ENCODE assay signal across 1 cellular context in the genomic region with DNA sequence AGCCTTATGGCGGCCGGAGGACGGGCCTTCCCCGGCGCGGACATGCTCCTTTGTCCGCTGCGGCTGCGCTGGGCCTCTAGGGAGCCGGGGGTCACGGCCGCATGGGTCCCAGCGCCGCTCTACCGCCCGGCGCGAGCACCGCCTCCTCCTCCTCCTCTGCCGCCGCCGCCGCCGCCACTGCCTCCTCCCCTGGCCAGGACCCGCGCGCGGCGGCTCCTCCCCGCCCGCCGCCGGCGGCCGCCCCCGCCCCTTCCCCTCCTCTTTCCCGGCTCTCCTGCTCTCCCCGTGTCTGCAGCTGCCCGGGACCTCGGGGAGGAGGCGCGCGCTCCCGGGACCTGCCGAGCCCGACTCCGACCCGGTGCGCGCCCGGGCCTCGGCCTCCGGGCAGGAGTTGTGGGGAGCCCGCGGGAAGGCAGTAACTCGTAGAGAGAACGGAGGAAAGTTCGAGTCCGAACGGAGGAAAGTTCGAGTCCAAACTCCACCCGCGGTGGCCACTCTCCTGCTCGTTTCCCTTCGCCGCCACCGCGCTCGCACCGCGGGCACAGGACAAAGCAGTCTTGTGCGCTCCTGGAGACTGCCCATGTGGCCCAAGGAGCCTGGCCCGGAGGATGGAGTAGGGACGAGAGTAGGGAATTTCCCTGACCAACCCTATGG.
A peak's percentile ranks its signal among the peaks of the same experiment; 100 is the strongest.
TF ChIP-seq lines count a peak whose summit lies in the region.

A gene with protein sequence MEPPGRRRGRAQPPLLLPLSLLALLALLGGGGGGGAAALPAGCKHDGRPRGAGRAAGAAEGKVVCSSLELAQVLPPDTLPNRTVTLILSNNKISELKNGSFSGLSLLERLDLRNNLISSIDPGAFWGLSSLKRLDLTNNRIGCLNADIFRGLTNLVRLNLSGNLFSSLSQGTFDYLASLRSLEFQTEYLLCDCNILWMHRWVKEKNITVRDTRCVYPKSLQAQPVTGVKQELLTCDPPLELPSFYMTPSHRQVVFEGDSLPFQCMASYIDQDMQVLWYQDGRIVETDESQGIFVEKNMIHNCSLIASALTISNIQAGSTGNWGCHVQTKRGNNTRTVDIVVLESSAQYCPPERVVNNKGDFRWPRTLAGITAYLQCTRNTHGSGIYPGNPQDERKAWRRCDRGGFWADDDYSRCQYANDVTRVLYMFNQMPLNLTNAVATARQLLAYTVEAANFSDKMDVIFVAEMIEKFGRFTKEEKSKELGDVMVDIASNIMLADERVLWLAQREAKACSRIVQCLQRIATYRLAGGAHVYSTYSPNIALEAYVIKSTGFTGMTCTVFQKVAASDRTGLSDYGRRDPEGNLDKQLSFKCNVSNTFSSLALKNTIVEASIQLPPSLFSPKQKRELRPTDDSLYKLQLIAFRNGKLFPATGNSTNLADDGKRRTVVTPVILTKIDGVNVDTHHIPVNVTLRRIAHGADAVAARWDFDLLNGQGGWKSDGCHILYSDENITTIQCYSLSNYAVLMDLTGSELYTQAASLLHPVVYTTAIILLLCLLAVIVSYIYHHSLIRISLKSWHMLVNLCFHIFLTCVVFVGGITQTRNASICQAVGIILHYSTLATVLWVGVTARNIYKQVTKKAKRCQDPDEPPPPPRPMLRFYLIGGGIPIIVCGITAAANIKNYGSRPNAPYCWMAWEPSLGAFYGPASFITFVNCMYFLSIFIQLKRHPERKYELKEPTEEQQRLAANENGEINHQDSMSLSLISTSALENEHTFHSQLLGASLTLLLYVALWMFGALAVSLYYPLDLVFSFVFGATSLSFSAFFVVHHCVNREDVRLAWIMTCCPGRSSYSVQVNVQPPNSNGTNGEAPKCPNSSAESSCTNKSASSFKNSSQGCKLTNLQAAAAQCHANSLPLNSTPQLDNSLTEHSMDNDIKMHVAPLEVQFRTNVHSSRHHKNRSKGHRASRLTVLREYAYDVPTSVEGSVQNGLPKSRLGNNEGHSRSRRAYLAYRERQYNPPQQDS (N-terminal part only) (minus strand): TSS at position 179 of the 654 bp plus-strand sequence. CDS start 282 bp downstream, outside the sequence.

TF ChIP-seq in HepG2, 621 proteins besides CTCF, POLR2A, EP300 and RAD21 (continued from another document and continues in another):
- no peak for TF ChIP-seq HMG20A (CRISPR knock-in tag; IDR thresholded peaks at IDR 0.05; ENCODE audit: borderline replicate concordance)
- 0 out of 2 replicates have a peak, but pooled peaks have one; percentile 16 for TF ChIP-seq ZNF792 (CRISPR knock-in tag; IDR thresholded peaks at IDR 0.05)
- TF ChIP-seq FOXA1 (IDR thresholded peaks at IDR 0.05), result no peak
- no peak for TF ChIP-seq FOXA1 (CRISPR knock-in tag; IDR thresholded peaks at IDR 0.05)
- TF ChIP-seq ZBTB20 (CRISPR knock-in tag; IDR thresholded peaks at IDR 0.05; ENCODE audit: borderline replicate concordance, low read depth), result no peak
- no peak for TF ChIP-seq PLRG1 (conservative IDR thresholded peaks at IDR 0.05)
- TF ChIP-seq ZNF207 (IDR thresholded peaks at IDR 0.05; ENCODE audit: borderline replicate concordance), result no peak
- TF ChIP-seq, protein P1, sequence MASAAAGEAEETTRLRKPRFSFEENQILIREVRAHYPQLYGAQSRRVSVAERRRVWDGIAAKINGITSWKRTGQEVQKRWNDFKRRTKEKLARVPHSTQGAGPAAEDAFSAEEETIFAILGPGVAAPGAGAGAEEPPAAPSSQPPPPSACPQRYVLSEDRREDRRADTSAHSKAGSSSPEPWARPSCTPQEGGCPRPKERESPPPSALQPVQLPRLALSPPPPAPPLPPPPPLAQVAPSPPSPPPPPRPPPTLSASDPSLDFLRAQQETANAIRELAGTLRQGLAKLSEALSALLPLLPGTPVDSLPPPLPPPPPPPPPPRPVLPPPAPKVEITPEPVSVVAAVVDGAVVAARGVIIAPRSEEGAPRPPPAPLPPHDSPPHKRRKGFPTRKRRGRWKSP (CRISPR knock-in tag; IDR thresholded peaks at IDR 0.05), result peak; percentile 16
- no peak for TF ChIP-seq ZFP36 (IDR thresholded peaks at IDR 0.05; ENCODE audit: borderline replicate concordance, low read depth, low read length, partially characterized antibody)
- no peak for TF ChIP-seq SP1 (IDR thresholded peaks at IDR 0.05)
- no peak for TF ChIP-seq SP1 (CRISPR knock-in tag; IDR thresholded peaks at IDR 0.05)
- TF ChIP-seq ZBTB1 (CRISPR knock-in tag; IDR thresholded peaks at IDR 0.05; ENCODE audit: borderline replicate concordance), result no peak
- TF ChIP-seq THAP11 (CRISPR knock-in tag; IDR thresholded peaks at IDR 0.05), result no peak
- TF ChIP-seq, protein P2, sequence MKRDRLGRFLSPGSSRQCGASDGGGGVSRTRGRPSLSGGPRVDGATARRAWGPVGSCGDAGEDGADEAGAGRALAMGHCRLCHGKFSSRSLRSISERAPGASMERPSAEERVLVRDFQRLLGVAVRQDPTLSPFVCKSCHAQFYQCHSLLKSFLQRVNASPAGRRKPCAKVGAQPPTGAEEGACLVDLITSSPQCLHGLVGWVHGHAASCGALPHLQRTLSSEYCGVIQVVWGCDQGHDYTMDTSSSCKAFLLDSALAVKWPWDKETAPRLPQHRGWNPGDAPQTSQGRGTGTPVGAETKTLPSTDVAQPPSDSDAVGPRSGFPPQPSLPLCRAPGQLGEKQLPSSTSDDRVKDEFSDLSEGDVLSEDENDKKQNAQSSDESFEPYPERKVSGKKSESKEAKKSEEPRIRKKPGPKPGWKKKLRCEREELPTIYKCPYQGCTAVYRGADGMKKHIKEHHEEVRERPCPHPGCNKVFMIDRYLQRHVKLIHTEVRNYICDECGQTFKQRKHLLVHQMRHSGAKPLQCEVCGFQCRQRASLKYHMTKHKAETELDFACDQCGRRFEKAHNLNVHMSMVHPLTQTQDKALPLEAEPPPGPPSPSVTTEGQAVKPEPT (CRISPR knock-in tag; IDR thresholded peaks at IDR 0.05; ENCODE audit: low read depth), result no peak
- no peak for TF ChIP-seq KLF11 (CRISPR knock-in tag; IDR thresholded peaks at IDR 0.05)
- peak; percentile 79 for TF ChIP-seq RBFOX2 (IDR thresholded peaks at IDR 0.05; ENCODE audit: low read depth, low read length)
- no peak for TF ChIP-seq GATAD1 (CRISPR knock-in tag; IDR thresholded peaks at IDR 0.05)
- TF ChIP-seq, protein P3, sequence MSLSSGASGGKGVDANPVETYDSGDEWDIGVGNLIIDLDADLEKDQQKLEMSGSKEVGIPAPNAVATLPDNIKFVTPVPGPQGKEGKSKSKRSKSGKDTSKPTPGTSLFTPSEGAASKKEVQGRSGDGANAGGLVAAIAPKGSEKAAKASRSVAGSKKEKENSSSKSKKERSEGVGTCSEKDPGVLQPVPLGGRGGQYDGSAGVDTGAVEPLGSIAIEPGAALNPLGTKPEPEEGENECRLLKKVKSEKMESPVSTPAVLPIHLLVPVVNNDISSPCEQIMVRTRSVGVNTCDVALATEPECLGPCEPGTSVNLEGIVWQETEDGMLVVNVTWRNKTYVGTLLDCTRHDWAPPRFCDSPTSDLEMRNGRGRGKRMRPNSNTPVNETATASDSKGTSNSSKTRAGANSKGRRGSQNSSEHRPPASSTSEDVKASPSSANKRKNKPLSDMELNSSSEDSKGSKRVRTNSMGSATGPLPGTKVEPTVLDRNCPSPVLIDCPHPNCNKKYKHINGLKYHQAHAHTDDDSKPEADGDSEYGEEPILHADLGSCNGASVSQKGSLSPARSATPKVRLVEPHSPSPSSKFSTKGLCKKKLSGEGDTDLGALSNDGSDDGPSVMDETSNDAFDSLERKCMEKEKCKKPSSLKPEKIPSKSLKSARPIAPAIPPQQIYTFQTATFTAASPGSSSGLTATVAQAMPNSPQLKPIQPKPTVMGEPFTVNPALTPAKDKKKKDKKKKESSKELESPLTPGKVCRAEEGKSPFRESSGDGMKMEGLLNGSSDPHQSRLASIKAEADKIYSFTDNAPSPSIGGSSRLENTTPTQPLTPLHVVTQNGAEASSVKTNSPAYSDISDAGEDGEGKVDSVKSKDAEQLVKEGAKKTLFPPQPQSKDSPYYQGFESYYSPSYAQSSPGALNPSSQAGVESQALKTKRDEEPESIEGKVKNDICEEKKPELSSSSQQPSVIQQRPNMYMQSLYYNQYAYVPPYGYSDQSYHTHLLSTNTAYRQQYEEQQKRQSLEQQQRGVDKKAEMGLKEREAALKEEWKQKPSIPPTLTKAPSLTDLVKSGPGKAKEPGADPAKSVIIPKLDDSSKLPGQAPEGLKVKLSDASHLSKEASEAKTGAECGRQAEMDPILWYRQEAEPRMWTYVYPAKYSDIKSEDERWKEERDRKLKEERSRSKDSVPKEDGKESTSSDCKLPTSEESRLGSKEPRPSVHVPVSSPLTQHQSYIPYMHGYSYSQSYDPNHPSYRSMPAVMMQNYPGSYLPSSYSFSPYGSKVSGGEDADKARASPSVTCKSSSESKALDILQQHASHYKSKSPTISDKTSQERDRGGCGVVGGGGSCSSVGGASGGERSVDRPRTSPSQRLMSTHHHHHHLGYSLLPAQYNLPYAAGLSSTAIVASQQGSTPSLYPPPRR (CRISPR knock-in tag; IDR thresholded peaks at IDR 0.05; ENCODE audit: borderline replicate concordance), result no peak
- TF ChIP-seq RBAK (CRISPR knock-in tag; IDR thresholded peaks at IDR 0.05), result no peak
- peak; percentile 58; the same call in 1 of the 2 replicates for TF ChIP-seq MYC (CRISPR knock-in tag; IDR thresholded peaks at IDR 0.05; ENCODE audit: borderline replicate concordance)
- no peak for TF ChIP-seq ZNF672 (CRISPR knock-in tag; IDR thresholded peaks at IDR 0.05)
- no peak for TF ChIP-seq DNMT3B (CRISPR knock-in tag; conservative IDR thresholded peaks at IDR 0.05)
- TF ChIP-seq, protein P4, sequence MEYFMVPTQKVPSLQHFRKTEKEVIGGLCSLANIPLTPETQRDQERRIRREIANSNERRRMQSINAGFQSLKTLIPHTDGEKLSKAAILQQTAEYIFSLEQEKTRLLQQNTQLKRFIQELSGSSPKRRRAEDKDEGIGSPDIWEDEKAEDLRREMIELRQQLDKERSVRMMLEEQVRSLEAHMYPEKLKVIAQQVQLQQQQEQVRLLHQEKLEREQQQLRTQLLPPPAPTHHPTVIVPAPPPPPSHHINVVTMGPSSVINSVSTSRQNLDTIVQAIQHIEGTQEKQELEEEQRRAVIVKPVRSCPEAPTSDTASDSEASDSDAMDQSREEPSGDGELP (IDR thresholded peaks at IDR 0.05; ENCODE audit: borderline replicate concordance, low read depth), result no peak
- no peak for TF ChIP-seq ZNF652 (CRISPR knock-in tag; IDR thresholded peaks at IDR 0.05; ENCODE audit: borderline replicate concordance, low read depth)
- no peak for TF ChIP-seq SNAI1 (CRISPR knock-in tag; IDR thresholded peaks at IDR 0.05; ENCODE audit: borderline replicate concordance)
- no peak for TF ChIP-seq GATAD2A (CRISPR knock-in tag; IDR thresholded peaks at IDR 0.05)
- no peak for TF ChIP-seq ZNF841 (CRISPR knock-in tag; IDR thresholded peaks at IDR 0.05; ENCODE audit: borderline replicate concordance)
- no peak for TF ChIP-seq FOSL1 (CRISPR knock-in tag; IDR thresholded peaks at IDR 0.05; ENCODE audit: borderline replicate concordance)
- TF ChIP-seq CBFB (CRISPR knock-in tag; IDR thresholded peaks at IDR 0.05), result no peak
- TF ChIP-seq ZNF572 (CRISPR knock-in tag; IDR thresholded peaks at IDR 0.05), result peak; percentile 52; the same call in 1 of the 2 replicates
- no peak for TF ChIP-seq MTA1 (CRISPR knock-in tag; IDR thresholded peaks at IDR 0.05; ENCODE audit: borderline replicate concordance)
- TF ChIP-seq CCDC6 (CRISPR knock-in tag; IDR thresholded peaks at IDR 0.05), result 0 out of 2 replicates have a peak, but pooled peaks have one; percentile 36
- no peak for TF ChIP-seq ZNF878 (CRISPR knock-in tag; IDR thresholded peaks at IDR 0.05)
- peak; percentile 66; the same call in 1 of the 2 replicates for TF ChIP-seq KDM2A (CRISPR knock-in tag; IDR thresholded peaks at IDR 0.05; ENCODE audit: borderline replicate concordance, low read depth)
- TF ChIP-seq ZNF205 (CRISPR knock-in tag; IDR thresholded peaks at IDR 0.05), result no peak
- TF ChIP-seq WIZ (CRISPR knock-in tag; IDR thresholded peaks at IDR 0.05), result no peak
- TF ChIP-seq ZNF879 (CRISPR knock-in tag; IDR thresholded peaks at IDR 0.05), result no peak
- TF ChIP-seq, protein P5, sequence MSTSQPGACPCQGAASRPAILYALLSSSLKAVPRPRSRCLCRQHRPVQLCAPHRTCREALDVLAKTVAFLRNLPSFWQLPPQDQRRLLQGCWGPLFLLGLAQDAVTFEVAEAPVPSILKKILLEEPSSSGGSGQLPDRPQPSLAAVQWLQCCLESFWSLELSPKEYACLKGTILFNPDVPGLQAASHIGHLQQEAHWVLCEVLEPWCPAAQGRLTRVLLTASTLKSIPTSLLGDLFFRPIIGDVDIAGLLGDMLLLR (CRISPR knock-in tag; IDR thresholded peaks at IDR 0.05), result no peak
- TF ChIP-seq SNAPC2 (CRISPR knock-in tag; IDR thresholded peaks at IDR 0.05), result no peak
- TF ChIP-seq, protein P6, sequence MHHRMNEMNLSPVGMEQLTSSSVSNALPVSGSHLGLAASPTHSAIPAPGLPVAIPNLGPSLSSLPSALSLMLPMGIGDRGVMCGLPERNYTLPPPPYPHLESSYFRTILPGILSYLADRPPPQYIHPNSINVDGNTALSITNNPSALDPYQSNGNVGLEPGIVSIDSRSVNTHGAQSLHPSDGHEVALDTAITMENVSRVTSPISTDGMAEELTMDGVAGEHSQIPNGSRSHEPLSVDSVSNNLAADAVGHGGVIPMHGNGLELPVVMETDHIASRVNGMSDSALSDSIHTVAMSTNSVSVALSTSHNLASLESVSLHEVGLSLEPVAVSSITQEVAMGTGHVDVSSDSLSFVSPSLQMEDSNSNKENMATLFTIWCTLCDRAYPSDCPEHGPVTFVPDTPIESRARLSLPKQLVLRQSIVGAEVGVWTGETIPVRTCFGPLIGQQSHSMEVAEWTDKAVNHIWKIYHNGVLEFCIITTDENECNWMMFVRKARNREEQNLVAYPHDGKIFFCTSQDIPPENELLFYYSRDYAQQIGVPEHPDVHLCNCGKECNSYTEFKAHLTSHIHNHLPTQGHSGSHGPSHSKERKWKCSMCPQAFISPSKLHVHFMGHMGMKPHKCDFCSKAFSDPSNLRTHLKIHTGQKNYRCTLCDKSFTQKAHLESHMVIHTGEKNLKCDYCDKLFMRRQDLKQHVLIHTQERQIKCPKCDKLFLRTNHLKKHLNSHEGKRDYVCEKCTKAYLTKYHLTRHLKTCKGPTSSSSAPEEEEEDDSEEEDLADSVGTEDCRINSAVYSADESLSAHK (CRISPR knock-in tag; IDR thresholded peaks at IDR 0.05; ENCODE audit: borderline replicate concordance), result no peak
- TF ChIP-seq, protein P7, sequence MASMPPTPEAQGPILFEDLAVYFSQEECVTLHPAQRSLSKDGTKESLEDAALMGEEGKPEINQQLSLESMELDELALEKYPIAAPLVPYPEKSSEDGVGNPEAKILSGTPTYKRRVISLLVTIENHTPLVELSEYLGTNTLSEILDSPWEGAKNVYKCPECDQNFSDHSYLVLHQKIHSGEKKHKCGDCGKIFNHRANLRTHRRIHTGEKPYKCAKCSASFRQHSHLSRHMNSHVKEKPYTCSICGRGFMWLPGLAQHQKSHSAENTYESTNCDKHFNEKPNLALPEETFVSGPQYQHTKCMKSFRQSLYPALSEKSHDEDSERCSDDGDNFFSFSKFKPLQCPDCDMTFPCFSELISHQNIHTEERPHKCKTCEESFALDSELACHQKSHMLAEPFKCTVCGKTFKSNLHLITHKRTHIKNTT (CRISPR knock-in tag; IDR thresholded peaks at IDR 0.05), result no peak
- no peak for TF ChIP-seq ZNF343 (CRISPR knock-in tag; IDR thresholded peaks at IDR 0.05)
- no peak for TF ChIP-seq ARID2 (CRISPR knock-in tag; IDR thresholded peaks at IDR 0.05; ENCODE audit: borderline replicate concordance)
- no peak for TF ChIP-seq TBX3 (IDR thresholded peaks at IDR 0.05; ENCODE audit: borderline replicate concordance)
- TF ChIP-seq EED (CRISPR knock-in tag; IDR thresholded peaks at IDR 0.05), result no peak
- TF ChIP-seq PHB2 (IDR thresholded peaks at IDR 0.05; ENCODE audit: partially characterized antibody), result no peak
